1 cellular context compared by ENCODE assay signal in the genomic region with DNA sequence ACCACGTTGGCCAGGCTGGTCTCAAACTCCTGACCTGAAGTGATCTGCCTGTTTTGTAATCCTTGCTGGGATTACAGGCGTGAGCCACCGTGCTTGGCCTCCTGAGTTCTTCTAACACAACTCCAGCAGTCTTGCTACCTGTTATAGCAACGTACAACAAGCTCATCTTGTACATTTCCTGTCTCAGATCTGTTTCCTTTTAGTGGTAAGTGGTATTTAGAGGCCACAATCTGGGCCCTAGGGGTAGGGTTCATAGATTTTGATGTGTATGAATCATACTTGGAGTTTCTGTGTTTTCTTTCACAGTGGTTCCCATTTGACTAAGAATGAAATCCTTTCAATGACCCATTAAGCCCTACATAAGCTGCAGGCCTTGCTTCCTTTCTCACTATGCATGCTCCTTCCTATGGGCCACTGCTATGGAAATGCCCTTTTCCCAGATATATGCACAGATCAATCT.
A peak's percentile ranks its signal among the peaks of the same experiment; 100 is the strongest.
TF ChIP-seq lines count a peak whose summit lies in the region.

No MANE protein-coding gene starts in this region.

TF ChIP-seq in WTC11, 78 proteins besides CTCF, POLR2A, EP300 and RAD21 (continued from another document):
- TF ChIP-seq HMGXB4 (CRISPR knock-in tag; IDR thresholded peaks at IDR 0.05) (no peak), ZNF317 (CRISPR knock-in tag; IDR thresholded peaks at IDR 0.05; ENCODE audit: borderline replicate concordance, low read depth) (no peak), ETV6 (CRISPR knock-in tag; IDR thresholded peaks at IDR 0.05) (0 out of 2 replicates have a peak, but pooled peaks have one; percentile 25), ZNF416 (CRISPR knock-in tag; IDR thresholded peaks at IDR 0.05) (peak; percentile 72), ZNF671 (CRISPR knock-in tag; IDR thresholded peaks at IDR 0.05) (0 out of 2 replicates have a peak, but pooled peaks have one; percentile 9)
